Comparison of ENCODE assay signal across 10 cellular contexts in genomic region chr5:179054876-179055275, GRCh38. TPM values are rescaled to one million over a fixed set of nuclear protein-coding genes. Genes with fewer than 3 reads are reported as not detected.
"Had no signal": no experiment of that assay in that cellular context is flagged by ENCODE, and none has a peak within 500 bp of the region (broad histone marks: within the 10 kb centered on the region; RNA-seq: fewer than 3 reads in every experiment).

No MANE protein-coding gene starts in this region.

- H3K36me3 ChIP-seq: HAP-1 had no signal

- ATAC-seq: HCT116 had no signal

- H3K4me1 ChIP-seq: HAP-1 had no signal

- H3K27ac Mint-ChIP-seq: HFFc6, IgD-negative memory B cell had no signal

- H3K27ac ChIP-seq: GM23248, HL-60 had no signal

- DNase-seq: GM23248, GOT3, H7, HFFc6 had no signal

- H3K9ac ChIP-seq: GM23248 had no signal

- H2AFZ ChIP-seq: GM23248 had no signal

- H3K4me3 ChIP-seq: GM23248, HAP-1 had no signal

- H3K9me3 ChIP-seq: HAP-1 had no signal

- H3K36me3 Mint-ChIP-seq: IgD-negative memory B cell had no signal

- H3K4me3 Mint-ChIP-seq: HFFc6, IgD-negative memory B cell had no signal

RNA-seq across cellular contexts. Expression of gene ZNF354C, which starts 5.3 kb away (rescaled TPM):
- total RNA-seq: H4 had no signal

RNA-seq across cellular contexts. Expression of gene GRM6, which starts 59.8 kb away (rescaled TPM):
- total RNA-seq: GM23248, H4, H7, HFFc6, HT1080 had no signal
- polyA plus RNA-seq: IgD-negative memory B cell had no signal
